ENCODE assay signal across 24 cellular contexts in the genomic region with DNA sequence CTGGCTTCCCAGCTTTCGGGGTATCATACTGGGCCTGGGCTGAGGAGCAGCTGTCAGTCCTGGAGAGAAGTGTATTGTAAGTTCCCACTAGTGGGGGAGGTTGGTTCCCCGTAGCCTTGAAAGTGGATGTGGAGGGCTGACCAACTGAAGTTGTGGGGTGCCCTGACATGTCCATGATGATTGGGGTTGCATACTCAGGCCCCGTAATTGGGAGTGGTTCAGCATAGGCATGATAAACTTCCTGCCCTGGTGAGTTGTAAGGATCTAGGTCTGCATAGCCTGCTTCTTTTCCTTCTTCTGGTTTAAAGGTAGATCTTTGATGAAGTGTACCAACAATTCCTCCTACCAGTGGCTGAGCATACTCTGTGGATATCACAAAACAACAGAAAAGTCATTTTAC. TPM values are rescaled to one million over a fixed set of nuclear protein-coding genes. Genes with fewer than 3 reads are reported as not detected.
DNase-seq lines count a peak whose midpoint lies in the region; ATAC-seq, FAIRE-seq and TF ChIP-seq lines count a peak whose summit lies in the region.
"Had no signal": no experiment of that assay in that cellular context is flagged by ENCODE, and none has a peak within 500 bp of the region (broad histone marks: within the 10 kb centered on the region; RNA-seq: fewer than 3 reads in every experiment).

No MANE protein-coding gene starts in this region.

- no peaks in the 10 kb centered on the region for H3K27me3 Mint-ChIP-seq in MCF 10A (ENCODE audit: insufficient read depth, unreplicated experiment)
- H3K27me3 Mint-ChIP-seq: IgD-negative memory B cell had no signal

- H3K9me3 Mint-ChIP-seq in MCF 10A (ENCODE audit: unreplicated experiment) = peaks cover 3% of the 10 kb centered on the region
- H3K9me3 Mint-ChIP-seq: CD8-positive, alpha-beta T cell; GM23338; IgD-negative memory B cell had no signal

- no peaks in the 10 kb centered on the region for H3K4me1 ChIP-seq in breast epithelium
- no peaks in the 10 kb centered on the region for H3K4me1 ChIP-seq in RWPE2 (ENCODE audit: insufficient read depth, poor library complexity, severe bottlenecking)
- H3K4me1 ChIP-seq: HAP-1 had no signal

- DNase-seq in MCF 10A (ENCODE audit: unreplicated experiment) = no peak
- DNase-seq in breast epithelium (ENCODE audit: low spot score in 2 of 2) = no peak
- DNase-seq in RWPE2 (ENCODE audit: low spot score) = no peak
- no peak for DNase-seq in epithelial cell of prostate (ENCODE audit: low read depth, low spot score)
- no peak for DNase-seq in urothelium cell line (ENCODE audit: low spot score)
- DNase-seq in activated naive CD4-positive, alpha-beta T cell (lab: John Stamatoyannopoulos, UW) = no peak
- DNase-seq in NCI-H774 (lab: John Stamatoyannopoulos, UW) = no peak
- DNase-seq in stimulated activated CD4-positive, alpha-beta T cell treated with anti-CD3 and anti-CD28 coated beads, Interleukin-2, amount 100 ng/mL, for 24 hours = no peak
- DNase-seq: 8988T; AML-193; C1 segment of cervical spinal cord; CD8-positive, alpha-beta T cell; EL; GF-D8; MV-4-11; NCI-H1105 treated with DMSO at 0.1 percent for 48 hours; NCI-H2029 treated with DMSO at 0.1 percent for 48 hours; NCI-H226; NCI-H510A treated with DMSO at 0.1 percent for 48 hours; SHP77 had no signal

- POLR2A ChIA-PET in MCF 10A (lab: Yijun Ruan, JAX) = interaction anchor here (0.7 kb wide), 1 partner anchor 992 kb away, joined by 4 read pairs; no protein-coding TSS in a partner anchor

- no peak overlapping the region for H3K4me3 Mint-ChIP-seq in MCF 10A (ENCODE audit: unreplicated experiment)
- H3K4me3 Mint-ChIP-seq: CD8-positive, alpha-beta T cell; GM23338; IgD-negative memory B cell had no signal

- H3K4me1 Mint-ChIP-seq in MCF 10A (ENCODE audit: insufficient read depth, unreplicated experiment) = peaks cover 5% of the 10 kb centered on the region
- H3K4me1 Mint-ChIP-seq: GM23338, IgD-negative memory B cell had no signal

- TF ChIP-seq POLR2A in breast epithelium (IDR thresholded peaks at IDR 0.05) = no peak

- ATAC-seq in RWPE2 (ENCODE audit: low read depth) = peak; percentile 25; the same call in 1 of the 3 replicates
- ATAC-seq: CD8-positive, alpha-beta T cell; GM23338 had no signal

- no TSS peak for BruUV-seq in MCF 10A (replicated peaks; lab: Mats Ljungman, UMichigan)

- no peaks in the 10 kb centered on the region for H3K27me3 ChIP-seq in breast epithelium
- H3K27me3 ChIP-seq in RWPE2 (ENCODE audit: insufficient read depth, poor library complexity, severe bottlenecking) = no peaks in the 10 kb centered on the region

- H3K9me3 ChIP-seq in breast epithelium = no peaks in the 10 kb centered on the region
- no peaks in the 10 kb centered on the region for H3K9me3 ChIP-seq in RWPE2 (ENCODE audit: severe bottlenecking)
- H3K9me3 ChIP-seq: HAP-1 had no signal

- H3K36me3 Mint-ChIP-seq in MCF 10A (ENCODE audit: insufficient read depth, unreplicated experiment) = peaks cover 59% of the 10 kb centered on the region
- H3K36me3 Mint-ChIP-seq: CD8-positive, alpha-beta T cell; IgD-negative memory B cell had no signal

- intact Hi-C loops in MCF 10A (cut with micrococcal nuclease) (no loop called here), breast epithelium (cut with DNase I; ENCODE audit: low total_unique reads) (no loop called here)

- H3K27ac ChIP-seq in breast epithelium (no peak overlapping the region), RWPE2 (ENCODE audit: poor library complexity, severe bottlenecking) (peak overlapping the region; percentile 15), epithelial cell of prostate (peak overlapping the region; percentile 70)

- CTCF ChIA-PET in MCF 10A (lab: Yijun Ruan, JAX) = interaction anchor here (0.5 to 2.7 kb wide), 6 partner anchors 17 to 204 kb away, joined by 3 to 25 read pairs (median 4); no protein-coding TSS in a partner anchor

- peak overlapping the region; percentile 62 for H3K27ac Mint-ChIP-seq in MCF 10A (ENCODE audit: low read depth, unreplicated experiment)
- H3K27ac Mint-ChIP-seq: CD8-positive, alpha-beta T cell; GM23338; IgD-negative memory B cell had no signal

- TF ChIP-seq CTCF in MCF 10A (IDR thresholded peaks at IDR 0.05; ENCODE audit: unreplicated experiment) = no peak
- TF ChIP-seq CTCF in breast epithelium (IDR thresholded peaks at IDR 0.05) = no peak
- TF ChIP-seq CTCF in RWPE2 (IDR thresholded peaks at IDR 0.05; ENCODE audit: poor library complexity, severe bottlenecking) = no peak

- H3K36me3 ChIP-seq in breast epithelium = no peaks in the 10 kb centered on the region
- H3K36me3 ChIP-seq in RWPE2 (ENCODE audit: low read depth) = peaks cover 95% of the 10 kb centered on the region

- FAIRE-seq in urothelium cell line (lab: Jason Lieb, UNC) = peak; percentile 35
- FAIRE-seq: HTR-8/SVneo had no signal

- H3K4me3 ChIP-seq in breast epithelium = no peak overlapping the region
- H3K4me3 ChIP-seq in RWPE2 (ENCODE audit: severe bottlenecking) = no peak overlapping the region
- H3K4me3 ChIP-seq: GM23338, HAP-1 had no signal

RNA-seq across cellular contexts. Expression of a gene that starts 36.3 kb away (rescaled TPM):
- total RNA-seq in MCF 10A (2022) (1.2 and 1.5 TPM in 2 replicates), breast epithelium (10 to 100 TPM; 16.1 to 52.6 (median 22.1) TPM)
- total RNA-seq: CD8-positive, alpha-beta T cell had no signal

Comparison
In these comparisons a context has a peak if more than half of its experiments do, and no peak if none do; other contexts are left out.
1. H3K27ac ChIP-seq: peak in RWPE2 (single experiment) and epithelial cell of prostate (single experiment); none in breast epithelium (0 of 2).